Comparison of ENCODE assay signal across 14 cellular contexts in genomic region chr2:46053502-46054094, GRCh38.
"Had no signal": no experiment of that assay in that cellular context is flagged by ENCODE, and none has a peak within 500 bp of the region (broad histone marks: within the 10 kb centered on the region; RNA-seq: fewer than 3 reads in every experiment).

No MANE protein-coding gene starts in this region.

- H3K4me1 ChIP-seq: transverse colon had no signal

- H3K4me3 Mint-ChIP-seq: activated CD4-positive, alpha-beta memory T cell treated with anti-CD3 and anti-CD28 coated beads for 36 hours; activated naive CD8-positive, alpha-beta T cell treated with anti-CD3 and anti-CD28 coated beads, Interleukin-2, amount 10 ng/mL, durations not matched to agents 7 days and 5 days had no signal

- H3K27ac Mint-ChIP-seq: activated CD4-positive, alpha-beta memory T cell treated with anti-CD3 and anti-CD28 coated beads for 36 hours; activated naive CD8-positive, alpha-beta T cell treated with anti-CD3 and anti-CD28 coated beads, Interleukin-2, amount 10 ng/mL, durations not matched to agents 7 days and 5 days had no signal

- H3K27me3 Mint-ChIP-seq: activated CD4-positive, alpha-beta memory T cell treated with anti-CD3 and anti-CD28 coated beads for 36 hours; naive B cell had no signal

- H3K4me3 ChIP-seq: dorsolateral prefrontal cortex, lung, transverse colon had no signal

- DNase-seq: activated CD4-positive, alpha-beta memory T cell treated with anti-CD3 and anti-CD28 coated beads for 36 hours; activated CD8-positive, alpha-beta memory T cell treated with anti-CD3 and anti-CD28 coated beads, Interleukin-2, amount 50 U/mL, for 48 hours; activated gamma-delta T cell; activated naive CD8-positive, alpha-beta T cell treated with anti-CD3 and anti-CD28 coated beads, Interleukin-2, amount 10 ng/mL, durations not matched to agents 7 days and 5 days; aorta; dorsolateral prefrontal cortex; glutamatergic neuron; left cardiac atrium; naive B cell; retina; T-helper 2 cell; transverse colon had no signal

- H3K36me3 ChIP-seq: transverse colon had no signal

- H3K27me3 ChIP-seq: dorsolateral prefrontal cortex, transverse colon had no signal

- H3K27ac ChIP-seq: dorsolateral prefrontal cortex, transverse colon had no signal

- H3K9me3 ChIP-seq: transverse colon had no signal

- H3K9me3 Mint-ChIP-seq: activated CD4-positive, alpha-beta memory T cell treated with anti-CD3 and anti-CD28 coated beads for 36 hours; activated naive CD8-positive, alpha-beta T cell treated with anti-CD3 and anti-CD28 coated beads, Interleukin-2, amount 10 ng/mL, durations not matched to agents 7 days and 5 days; naive B cell had no signal

- ATAC-seq: esophagus mucosa, left cardiac atrium had no signal
